ENCODE assay signal across 15 cellular contexts in genomic region chr5:3734621-3735020, GRCh38.
DNase-seq lines count a peak whose midpoint lies in the region; ATAC-seq and TF ChIP-seq lines count a peak whose summit lies in the region.
"Had no signal": no experiment of that assay in that cellular context is flagged by ENCODE, and none has a peak within 500 bp of the region (broad histone marks: within the 10 kb centered on the region; RNA-seq: fewer than 3 reads in every experiment).

No MANE protein-coding gene starts in this region.

- H3K9me3 ChIP-seq in left ventricle myocardium inferior (replicated peaks), result no peaks in the 10 kb centered on the region
- H3K9me3 ChIP-seq: A549, Caco-2 had no signal

- no peak overlapping the region for H2BK120ac ChIP-seq in mesendoderm (ENCODE audit: low read depth, low read length)

- no peak overlapping the region for H3K23ac ChIP-seq in mesendoderm (ENCODE audit: low read length)

- H3K79me2 ChIP-seq in mesendoderm (ENCODE audit: control insufficient read depth, insufficient read depth, low read length), result no peaks in the 10 kb centered on the region

- H3K56ac ChIP-seq in mesendoderm (ENCODE audit: low read length), result no peak overlapping the region

- no peak overlapping the region for H4K8ac ChIP-seq in mesendoderm (ENCODE audit: low read depth, low read length)

- H2BK5ac ChIP-seq in mesendoderm (ENCODE audit: low read length), result no peak overlapping the region

- no CpG with 5 or more reads among the region's 6 CpGs for WGBS in mesendoderm (ENCODE audit: extremely low coverage, insufficient coverage, low lambda C conversion rate)

- H3K18ac ChIP-seq in mesendoderm (ENCODE audit: low read length), result no peak overlapping the region

- no peak overlapping the region for H3K27ac ChIP-seq in mesendoderm (ENCODE audit: low read depth, low read length)
- no peak overlapping the region for H3K27ac ChIP-seq in left ventricle myocardium inferior (replicated peaks)
- H3K27ac ChIP-seq: A549, C4-2B had no signal

- no peak overlapping the region for H3K4me2 ChIP-seq in mesendoderm (ENCODE audit: low read length)
- H3K4me2 ChIP-seq: A549 had no signal

- no peak overlapping the region for H3K9ac ChIP-seq in mesendoderm (ENCODE audit: low read length)

- H3K27me3 ChIP-seq in H7 (ENCODE audit: control insufficient read depth, insufficient read depth, low read length) (no peaks in the 10 kb centered on the region), mesendoderm (ENCODE audit: insufficient read depth, low read length, poor library complexity) (no peaks in the 10 kb centered on the region), left ventricle myocardium inferior (ENCODE audit: low read depth) (no peaks in the 10 kb centered on the region)

- H3K4ac ChIP-seq in mesendoderm (ENCODE audit: low read depth, low read length), result no peak overlapping the region

- H3K79me1 ChIP-seq in mesendoderm (ENCODE audit: low read length), result no peaks in the 10 kb centered on the region

- no peak for TF ChIP-seq CTCF in left ventricle myocardium inferior (IDR thresholded peaks at IDR 0.05; ENCODE audit: borderline replicate concordance)

- no peak overlapping the region for H2AK5ac ChIP-seq in mesendoderm (ENCODE audit: low read length)

- H3K36me3 ChIP-seq in H7 (replicated peaks; ENCODE audit: control insufficient read depth, insufficient read depth, low read length), result no peaks in the 10 kb centered on the region
- H3K36me3 ChIP-seq in mesendoderm (ENCODE audit: control insufficient read depth, insufficient read depth, low read length), result no peaks in the 10 kb centered on the region
- H3K36me3 ChIP-seq in left ventricle myocardium inferior, result no peaks in the 10 kb centered on the region

- no peak overlapping the region for H2BK15ac ChIP-seq in mesendoderm (replicated peaks; ENCODE audit: low read depth)

- intact Hi-C loops in left ventricle myocardium inferior (cut with micrococcal nuclease), result no loop called here

- H4K5ac ChIP-seq in mesendoderm (ENCODE audit: low read length), result no peak overlapping the region

- H3K4me3 ChIP-seq in H7 (ENCODE audit: insufficient read depth, low read depth, low read length), result no peak overlapping the region
- no peak overlapping the region for H3K4me3 ChIP-seq in mesendoderm (ENCODE audit: low read length)
- H3K4me3 ChIP-seq in left ventricle myocardium inferior, result no peak overlapping the region
- H3K4me3 ChIP-seq: A549 had no signal

- DNase-seq in H7, result peak; percentile 52
- DNase-seq in NCI-H748 treated with DMSO at 0.1 percent for 48 hours (lab: John Stamatoyannopoulos, UW), result peak; percentile 50
- DNase-seq in mesendoderm, result peak; percentile 9
- DNase-seq in NCI-H446 (lab: John Stamatoyannopoulos, UW), result no peak
- DNase-seq in left ventricle myocardium inferior, result no peak
- DNase-seq: AML-193; Caco-2; CD4-positive, alpha-beta T cell; HFFc6; KBM-7 had no signal

- H3K4me1 ChIP-seq in mesendoderm (ENCODE audit: control insufficient read depth, low read depth, low read length) (no peaks in the 10 kb centered on the region), left ventricle myocardium inferior (no peaks in the 10 kb centered on the region)
- H3K4me1 ChIP-seq: A549, Caco-2 had no signal

- no peak for ATAC-seq in GM19328 (IDR thresholded peaks at IDR 0.05; ENCODE audit: unreplicated experiment)
- ATAC-seq: A549, HCT116, HepG2 had no signal

Comparison
In these comparisons a context has a peak if more than half of its experiments do, and no peak if none do; other contexts are left out.
1. DNase-seq: peak in H7 (single experiment), NCI-H748 treated with DMSO at 0.1 percent for 48 hours (single experiment) and mesendoderm (single experiment); none in NCI-H446 (0 of 2) and left ventricle myocardium inferior (single experiment).